ENCODE assay signal across 6 cellular contexts in genomic region chr17:78185981-78186688, GRCh38. TPM values are rescaled to one million over a fixed set of nuclear protein-coding genes. Genes with fewer than 3 reads are reported as not detected.
A peak's percentile ranks its signal among the peaks of the same experiment; 100 is the strongest.
DNase-seq lines count a peak whose midpoint lies in the region; ATAC-seq and TF ChIP-seq lines count a peak whose summit lies in the region.

No MANE protein-coding gene starts in this region.

- peak overlapping the region; percentile 50 to 62 for H3K4me3 ChIP-seq in ascending aorta

- TF ChIP-seq CTCF in ascending aorta (IDR thresholded peaks at IDR 0.05) (no peak), nephron progenitor cell (IDR thresholded peaks at IDR 0.05) (no peak)

- no peak overlapping the region for H3K27ac ChIP-seq in ascending aorta

- no peaks in the 10 kb centered on the region for H3K27me3 ChIP-seq in ascending aorta

- H3K4me3 Mint-ChIP-seq in stimulated activated naive CD8-positive, alpha-beta T cell treated with anti-CD3 and anti-CD28 coated beads, Interleukin-15, Interleukin-2, amounts not matched to agents 100 ng/mL and 50 ng/mL, for 24 hours = peak overlapping the region; percentile 97
- peak overlapping the region; percentile 81 for H3K4me3 Mint-ChIP-seq in nephron progenitor cell

- H3K4me1 ChIP-seq in ascending aorta = peaks cover 13 to 24% of the 10 kb centered on the region in 2 donors

- no peaks in the 10 kb centered on the region for H3K27me3 Mint-ChIP-seq in stimulated activated naive CD8-positive, alpha-beta T cell treated with anti-CD3 and anti-CD28 coated beads, Interleukin-15, Interleukin-2, amounts not matched to agents 100 ng/mL and 50 ng/mL, for 24 hours
- peaks cover 3% of the 10 kb centered on the region for H3K27me3 Mint-ChIP-seq in nephron progenitor cell (ENCODE audit: low read depth, poor library complexity)

- peaks cover 32% of the 10 kb centered on the region for H3K36me3 Mint-ChIP-seq in stimulated activated naive CD8-positive, alpha-beta T cell treated with anti-CD3 and anti-CD28 coated beads, Interleukin-15, Interleukin-2, amounts not matched to agents 100 ng/mL and 50 ng/mL, for 24 hours (ENCODE audit: low read depth)
- peaks cover 43% of the 10 kb centered on the region for H3K36me3 Mint-ChIP-seq in nephron progenitor cell (ENCODE audit: low read depth)

- no peak for DNase-seq in stimulated activated naive CD8-positive, alpha-beta T cell treated with anti-CD3 and anti-CD28 coated beads, Interleukin-15, Interleukin-2, amounts not matched to agents 100 U/mL and 50 U/mL, for 24 hours
- DNase-seq in ascending aorta (ENCODE audit: low spot score in 2 of 2) (no peak), nephron progenitor cell (no peak), amniotic stem cell (lab: John Stamatoyannopoulos, UW) (no peak)

- H3K9me3 Mint-ChIP-seq in stimulated activated naive CD8-positive, alpha-beta T cell treated with anti-CD3 and anti-CD28 coated beads, Interleukin-15, Interleukin-2, amounts not matched to agents 100 ng/mL and 50 ng/mL, for 24 hours = no peaks in the 10 kb centered on the region
- peaks cover 5% of the 10 kb centered on the region for H3K9me3 Mint-ChIP-seq in nephron progenitor cell

- H3K9me3 ChIP-seq in ascending aorta = no peaks in the 10 kb centered on the region

- H3K27ac Mint-ChIP-seq in stimulated activated naive CD8-positive, alpha-beta T cell treated with anti-CD3 and anti-CD28 coated beads, Interleukin-15, Interleukin-2, amounts not matched to agents 100 ng/mL and 50 ng/mL, for 24 hours = peak overlapping the region; percentile 83
- H3K27ac Mint-ChIP-seq in nephron progenitor cell = no peak overlapping the region

- peaks cover 32% of the 10 kb centered on the region for H3K4me1 Mint-ChIP-seq in stimulated activated naive CD8-positive, alpha-beta T cell treated with anti-CD3 and anti-CD28 coated beads, Interleukin-15, Interleukin-2, amounts not matched to agents 100 ng/mL and 50 ng/mL, for 24 hours (ENCODE audit: low read depth)
- peaks cover 56% of the 10 kb centered on the region for H3K4me1 Mint-ChIP-seq in nephron progenitor cell

- ATAC-seq in stimulated activated naive CD8-positive, alpha-beta T cell treated with anti-CD3 and anti-CD28 coated beads, Interleukin-15, Interleukin-2, amounts not matched to agents 100 U/mL and 50 U/mL, for 24 hours = no peak
- ATAC-seq in GM19351 (IDR thresholded peaks at IDR 0.05; ENCODE audit: unreplicated experiment) = no peak

- peaks cover 2 to 3% of the 10 kb centered on the region in 2 donors for H3K36me3 ChIP-seq in ascending aorta

- intact Hi-C loops in ascending aorta (cut with DNase I) = no loop called here

RNA-seq across cellular contexts. Expression of gene TK1, which starts 0.7 kb away (rescaled TPM):
- total RNA-seq in ascending aorta = not detected

RNA-seq across cellular contexts. Expression of gene AFMID, which starts 1.0 kb away (rescaled TPM):
- 107 TPM for total RNA-seq in ascending aorta

RNA-seq across cellular contexts. Expression of gene SYNGR2, which starts 17.8 kb away (rescaled TPM):
- 115 TPM for total RNA-seq in ascending aorta

RNA-seq across cellular contexts. Expression of gene BIRC5, which starts 27.9 kb away (rescaled TPM):
- 0.11 TPM for total RNA-seq in ascending aorta

RNA-seq across cellular contexts. Expression of gene C17orf99, which starts 40.0 kb away (rescaled TPM):
- not detected for total RNA-seq in ascending aorta
